In the genomic region with DNA sequence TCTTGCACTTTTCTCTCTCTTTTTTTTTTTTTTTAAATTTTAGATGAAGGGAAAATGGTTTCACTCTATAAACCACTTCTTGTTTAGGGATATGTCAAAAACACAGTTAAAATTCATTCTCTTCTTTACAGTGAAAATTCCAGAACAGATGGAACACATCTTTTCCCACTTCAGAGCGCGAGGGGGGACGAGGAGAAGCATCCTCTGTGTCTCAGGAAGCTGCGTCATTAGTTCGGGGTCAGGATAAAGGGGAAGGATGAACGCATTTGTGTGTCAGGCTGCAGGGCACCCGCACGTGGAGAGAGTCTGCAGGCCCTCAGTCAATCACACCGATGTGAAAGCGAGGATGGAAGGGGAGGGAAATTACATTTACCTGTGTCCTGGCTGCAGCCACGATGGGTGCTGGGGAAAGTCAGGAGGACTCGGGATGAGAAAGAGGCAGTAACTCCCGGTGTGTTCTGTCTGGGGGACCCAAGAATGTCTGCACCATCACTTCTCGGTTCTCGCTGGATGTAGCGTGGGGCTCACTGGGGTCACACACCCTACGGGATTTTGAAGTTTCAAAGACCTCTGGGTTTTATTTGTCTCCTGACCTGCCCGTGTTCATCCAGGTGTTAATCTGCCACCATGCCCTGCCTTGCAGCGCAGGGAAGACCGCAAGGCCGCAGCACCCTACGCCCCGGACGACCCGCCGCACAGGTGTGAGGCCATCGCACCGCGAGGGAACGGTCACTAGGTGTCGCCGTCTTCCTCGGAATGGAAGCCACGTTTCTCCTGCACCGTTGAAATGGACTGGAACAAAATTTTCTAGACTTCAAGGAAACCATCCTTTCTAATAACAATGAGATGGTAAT, we compare ENCODE assay signal across 9 cellular contexts.
DNase-seq lines count a peak whose midpoint lies in the region; ATAC-seq, FAIRE-seq and TF ChIP-seq lines count a peak whose summit lies in the region.
"Had no signal": no experiment of that assay in that cellular context is flagged by ENCODE, and none has a peak within 500 bp of the region (broad histone marks: within the 10 kb centered on the region; RNA-seq: fewer than 3 reads in every experiment).

No MANE protein-coding gene starts in this region.

- H3K9me3 ChIP-seq in ovary (no peaks in the 10 kb centered on the region), tibial artery (no peaks in the 10 kb centered on the region)

- no peaks in the 10 kb centered on the region for H3K36me3 Mint-ChIP-seq in activated T-helper 17 cell treated with anti-CD3 and anti-CD28 coated beads, Interleukin-2, amount 50 U/mL, for 72 hours (ENCODE audit: low read depth)

- peak overlapping the region; percentile 8 for H3K4me3 Mint-ChIP-seq in activated T-helper 17 cell treated with anti-CD3 and anti-CD28 coated beads, Interleukin-2, amount 50 U/mL, for 72 hours

- DNase-seq in DMS 273 (lab: John Stamatoyannopoulos, UW; ENCODE audit: unreplicated experiment) (peak; percentile 36), DMS 273 treated with DMSO at 0.1 percent for 48 hours (lab: John Stamatoyannopoulos, UW) (no peak), RCC 7860 (ENCODE audit: low spot score) (peak; percentile 56), foreskin melanocyte (peak; percentile 40), ovary (peak; percentile 55 to 79 (median 74)), tibial artery (peak; percentile 65 to 76)

- TF ChIP-seq CTCF in ovary (IDR thresholded peaks at IDR 0.05) (peak; percentile 68 to 81 (median 74)), tibial artery (IDR thresholded peaks at IDR 0.05) (peak; percentile 88 to 95)

- TF ChIP-seq EP300 in ovary (IDR thresholded peaks at IDR 0.05) = no peak

- H3K4me1 ChIP-seq in ovary (ENCODE audit: insufficient read depth) (no peaks in the 10 kb centered on the region), tibial artery (peaks cover 0 to 15% (median 2%) of the 10 kb centered on the region in 4 donors)

- WGBS in ovary, 3 donors = 18 to 20% (median 19%) methylated on average over 35 of the region's 35 CpGs

- H3K27me3 ChIP-seq in ovary (no peaks in the 10 kb centered on the region), tibial artery (no peaks in the 10 kb centered on the region)

- H3K9me3 Mint-ChIP-seq in activated T-helper 17 cell treated with anti-CD3 and anti-CD28 coated beads, Interleukin-2, amount 50 U/mL, for 72 hours = no peaks in the 10 kb centered on the region

- no peaks in the 10 kb centered on the region for H3K4me1 Mint-ChIP-seq in activated T-helper 17 cell treated with anti-CD3 and anti-CD28 coated beads, Interleukin-2, amount 50 U/mL, for 72 hours

- H3K36me3 ChIP-seq in ovary (no peaks in the 10 kb centered on the region), tibial artery (no peaks in the 10 kb centered on the region)

- H3K27ac ChIP-seq in ovary = no peak overlapping the region
- no peak overlapping the region for H3K27ac ChIP-seq in tibial artery

- peak; percentile 89 for ATAC-seq in HG02759 (IDR thresholded peaks at IDR 0.05; ENCODE audit: unreplicated experiment)
- peak; percentile 86 for ATAC-seq in activated T-helper 17 cell treated with anti-CD3 and anti-CD28 coated beads, Interleukin-2, amount 50 U/mL, for 72 hours (replicated peaks)

- H3K27me3 Mint-ChIP-seq in activated T-helper 17 cell treated with anti-CD3 and anti-CD28 coated beads, Interleukin-2, amount 50 U/mL, for 72 hours = peaks cover 5% of the 10 kb centered on the region

- no peak for FAIRE-seq in RCC 7860 (lab: Jason Lieb, UNC)
- FAIRE-seq: A204.1 had no signal

- H3K4me3 ChIP-seq in ovary (no peak overlapping the region), tibial artery (no peak overlapping the region)

- TF ChIP-seq POLR2A in ovary (IDR thresholded peaks at IDR 0.05) = peak; percentile 7

- H3K27ac Mint-ChIP-seq in activated T-helper 17 cell treated with anti-CD3 and anti-CD28 coated beads, Interleukin-2, amount 50 U/mL, for 72 hours = no peak overlapping the region

- intact Hi-C loops in ovary (cut with DNase I) = loop anchor here in 3 of 4 donors (10.0 kb wide), 2 partner anchors 1416 to 1526 kb away; no protein-coding TSS in a partner anchor
- intact Hi-C loops in tibial artery (cut with DNase I; ENCODE audit: low total_unique reads) = loop anchor here (5.0 kb wide), 2 partner anchors 543 to 1418 kb away; no protein-coding TSS in a partner anchor
